In genomic region chr2:174573621-174574081, GRCh38 we compare ENCODE assay signal across 12 cellular contexts. TPM values are rescaled to one million over a fixed set of nuclear protein-coding genes. Genes with fewer than 3 reads are reported as not detected.
DNase-seq lines count a peak whose midpoint lies in the region; ATAC-seq and TF ChIP-seq lines count a peak whose summit lies in the region.
"Had no signal": no experiment of that assay in that cellular context is flagged by ENCODE, and none has a peak within 500 bp of the region (broad histone marks: within the 10 kb centered on the region; RNA-seq: fewer than 3 reads in every experiment).

No MANE protein-coding gene starts in this region.

- peak overlapping the region; percentile 90 for H3K27ac Mint-ChIP-seq in T-helper 17 cell
- peak overlapping the region; percentile 86 to 91 for H3K27ac Mint-ChIP-seq in natural killer cell treated with Interleukin-12 subunit alpha and Interleukin-12 subunit beta and Interleukin-15 and Interleukin-18, amount 100 ng/mL, for 72 hours

- DNase-seq in T-helper 17 cell: no peak
- no peak for DNase-seq in cardiac fibroblast (ENCODE audit: low read depth in 2 of 2)
- peak; percentile 68 for DNase-seq in natural killer cell treated with Interleukin-12 subunit alpha and Interleukin-12 subunit beta and Interleukin-15 and Interleukin-18, amount 100 ng/mL, for 72 hours (ENCODE audit: low spot score)
- no peak for DNase-seq in NCI-H1694 treated with DMSO at 0.1 percent for 48 hours (lab: John Stamatoyannopoulos, UW)
- no peak for DNase-seq in GM03348 (ENCODE audit: low spot score)
- no peak for DNase-seq in NCI-H2196 treated with DMSO at 0.1 percent for 48 hours (lab: John Stamatoyannopoulos, UW; ENCODE audit: unreplicated experiment)
- DNase-seq: foreskin melanocyte, left colon, MG63, retina had no signal

- ATAC-seq in T-helper 17 cell: peak; percentile 63
- ATAC-seq in natural killer cell treated with Interleukin-12 subunit alpha and Interleukin-12 subunit beta and Interleukin-15 and Interleukin-18, amount 100 ng/mL, for 72 hours: peak; percentile 41 to 75
- ATAC-seq in HG03342 (IDR thresholded peaks at IDR 0.05; ENCODE audit: unreplicated experiment): no peak
- ATAC-seq: left colon had no signal

- H3K36me3 Mint-ChIP-seq in T-helper 17 cell (ENCODE audit: low read depth): peaks cover 8% of the 10 kb centered on the region
- peaks cover 37% of the 10 kb centered on the region for H3K36me3 Mint-ChIP-seq in natural killer cell treated with Interleukin-12 subunit alpha and Interleukin-12 subunit beta and Interleukin-15 and Interleukin-18, amount 100 ng/mL, for 72 hours

- no peaks in the 10 kb centered on the region for H3K27me3 Mint-ChIP-seq in T-helper 17 cell
- H3K27me3 Mint-ChIP-seq in natural killer cell treated with Interleukin-12 subunit alpha and Interleukin-12 subunit beta and Interleukin-15 and Interleukin-18, amount 100 ng/mL, for 72 hours: no peaks in the 10 kb centered on the region

- H3K9me3 ChIP-seq in T-helper 17 cell (ENCODE audit: control insufficient read depth, low read length, poor library complexity, severe bottlenecking): no peaks in the 10 kb centered on the region
- H3K9me3 ChIP-seq: MG63 had no signal

- peak overlapping the region; percentile 62 for H3K4me3 Mint-ChIP-seq in T-helper 17 cell
- peak overlapping the region; percentile 70 for H3K4me3 Mint-ChIP-seq in natural killer cell treated with Interleukin-12 subunit alpha and Interleukin-12 subunit beta and Interleukin-15 and Interleukin-18, amount 100 ng/mL, for 72 hours

- H3K4me1 Mint-ChIP-seq in T-helper 17 cell: peaks cover 25% of the 10 kb centered on the region
- H3K4me1 Mint-ChIP-seq in natural killer cell treated with Interleukin-12 subunit alpha and Interleukin-12 subunit beta and Interleukin-15 and Interleukin-18, amount 100 ng/mL, for 72 hours (ENCODE audit: low read depth in 2 of 2): peaks cover 52 to 55% of the 10 kb centered on the region in 2 donors

- H3K4me3 ChIP-seq in cardiac fibroblast (replicated peaks in 1 of 2; ENCODE audit: low read depth in 2 of 2, low read length in 2 of 2): no peak overlapping the region
- H3K4me3 ChIP-seq: MG63 had no signal

- no peaks in the 10 kb centered on the region for H3K9me3 Mint-ChIP-seq in natural killer cell treated with Interleukin-12 subunit alpha and Interleukin-12 subunit beta and Interleukin-15 and Interleukin-18, amount 100 ng/mL, for 72 hours

- TF ChIP-seq CTCF in GM12872 (IDR thresholded peaks at IDR 0.05; ENCODE audit: insufficient read depth, low read depth, low read length): 0 out of 3 replicates have a peak, but pooled peaks have one; percentile 4
- TF ChIP-seq CTCF in cardiac fibroblast (IDR thresholded peaks at IDR 0.05; ENCODE audit: low read depth, low read length): peak; percentile 0

RNA-seq across cellular contexts. Expression of gene WIPF1, which starts 24.0 kb away (rescaled TPM):
- 100 to 1,000 TPM; 368 to 424 TPM for total RNA-seq in T-helper 17 cell
- 100 to 1,000 TPM; 284 to 319 TPM for total RNA-seq in natural killer cell treated with Interleukin-12 subunit alpha and Interleukin-12 subunit beta and Interleukin-15 and Interleukin-18, amount 100 ng/mL, for 72 hours
